In the genomic region with DNA sequence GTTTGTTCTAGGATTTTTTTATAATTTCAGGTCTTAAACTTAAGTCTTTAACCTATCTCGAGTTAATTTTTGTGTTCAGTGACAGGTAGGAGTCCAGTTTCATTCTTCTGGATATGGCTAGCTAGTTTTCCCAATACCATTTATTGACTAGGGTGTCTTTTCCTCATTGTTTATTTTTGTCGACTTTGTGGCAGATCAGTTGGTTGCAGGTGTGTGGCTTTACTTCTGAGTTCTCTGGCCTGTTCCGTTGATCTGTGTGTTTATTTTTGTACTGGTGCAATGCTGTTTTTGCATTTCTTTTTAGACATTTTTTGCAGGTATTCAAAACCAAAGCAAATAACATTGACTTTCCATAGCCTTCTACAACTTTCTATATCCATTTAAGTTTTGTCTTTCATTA, we compare ENCODE assay signal across 22 cellular contexts.
DNase-seq lines count a peak whose midpoint lies in the region; ATAC-seq, FAIRE-seq and TF ChIP-seq lines count a peak whose summit lies in the region.
"Had no signal": no experiment of that assay in that cellular context is flagged by ENCODE, and none has a peak within 500 bp of the region (broad histone marks: within the 10 kb centered on the region; RNA-seq: fewer than 3 reads in every experiment).

No MANE protein-coding gene starts in this region.

- H2AFZ ChIP-seq in HepG2 (ENCODE audit: low read length) = no peak overlapping the region

- no peaks in the 10 kb centered on the region for H4K20me1 ChIP-seq in HepG2 (ENCODE audit: insufficient read depth, low read length)
- H4K20me1 ChIP-seq: BLaER1 treated with 17β-estradiol and CSF1 and Interleukin-3, amounts not matched to agents 10 nM and 100 nM had no signal

- H3K4me2 ChIP-seq in HepG2 (ENCODE audit: low read depth, low read length) = no peak overlapping the region
- H3K4me2 ChIP-seq: A549; BLaER1 treated with 17β-estradiol and CSF1 and Interleukin-3, amounts not matched to agents 10 nM and 100 nM had no signal

- ATAC-seq in right lobe of liver = peak; percentile 44 to 65 (median 50)
- no peak for ATAC-seq in HepG2
- peak; percentile 65 for ATAC-seq in left lobe of liver
- ATAC-seq: A549; CD8-positive, alpha-beta T cell had no signal

- no peaks in the 10 kb centered on the region for H3K36me3 Mint-ChIP-seq in osteocyte (ENCODE audit: unreplicated experiment)
- H3K36me3 Mint-ChIP-seq: CD8-positive, alpha-beta T cell had no signal

- H3K4me1 Mint-ChIP-seq in osteocyte (ENCODE audit: unreplicated experiment) = peaks cover 2% of the 10 kb centered on the region
- H3K4me1 Mint-ChIP-seq: B cell had no signal

- H3K36me3 ChIP-seq in right lobe of liver (no peaks in the 10 kb centered on the region), HepG2 (replicated peaks in 1 of 2; ENCODE audit: control insufficient read depth in 1 of 2, insufficient read depth in 2 of 2, low read length in 2 of 2) (no peaks in the 10 kb centered on the region)
- H3K36me3 ChIP-seq: BLaER1 treated with 17β-estradiol and CSF1 and Interleukin-3, amounts not matched to agents 10 nM and 100 nM had no signal

- H3K4me3 ChIP-seq in right lobe of liver = no peak overlapping the region
- H3K4me3 ChIP-seq in HepG2 (replicated peaks in 1 of 3; ENCODE audit: insufficient read depth in 1 of 3, low read depth in 2 of 3, low read length in 3 of 3) = no peak overlapping the region
- H3K4me3 ChIP-seq: A549; BLaER1 treated with 17β-estradiol and CSF1 and Interleukin-3, amounts not matched to agents 10 nM and 100 nM had no signal

- POLR2A ChIA-PET in HepG2 (lab: Yijun Ruan, JAX) = no interaction called here

- H3K79me2 ChIP-seq in HepG2 (ENCODE audit: insufficient read depth, low read length) = no peaks in the 10 kb centered on the region

- no peak for FAIRE-seq in HepG2 (lab: Jason Lieb, UNC)
- FAIRE-seq: A549, D721Med, G401.6, GM12891, GM19239 had no signal

- no peak overlapping the region for H3K9ac ChIP-seq in HepG2 (ENCODE audit: insufficient read depth, low read depth, low read length)
- H3K9ac ChIP-seq: BLaER1 treated with 17β-estradiol and CSF1 and Interleukin-3, amounts not matched to agents 10 nM and 100 nM had no signal

- TF ChIP-seq RAD21 in HepG2 (CRISPR knock-in tag; IDR thresholded peaks at IDR 0.05) = no peak

- TF ChIP-seq POLR2A in right lobe of liver (IDR thresholded peaks at IDR 0.05) = no peak
- TF ChIP-seq POLR2A in HepG2 (IDR thresholded peaks at IDR 0.05; ENCODE audit: insufficient read depth in 1 of 2, low read depth in 2 of 2, low read length in 2 of 2) = no peak

- H3K27me3 ChIP-seq in right lobe of liver (no peaks in the 10 kb centered on the region), HepG2 (ENCODE audit: control insufficient read depth in 1 of 2, insufficient read depth in 2 of 2, low read length in 2 of 2) (no peaks in the 10 kb centered on the region; a peak in 1 of 5 replicates)
- H3K27me3 ChIP-seq: BLaER1 treated with 17β-estradiol and CSF1 and Interleukin-3, amounts not matched to agents 10 nM and 100 nM had no signal

- H3K4me1 ChIP-seq in right lobe of liver (peaks cover 0 to 24% (median 7%) of the 10 kb centered on the region in 4 donors), HepG2 (ENCODE audit: insufficient read depth, low read length) (no peaks in the 10 kb centered on the region)
- H3K4me1 ChIP-seq: A549; BLaER1 treated with 17β-estradiol and CSF1 and Interleukin-3, amounts not matched to agents 10 nM and 100 nM; Caco-2 had no signal

- H3K27ac Mint-ChIP-seq in osteocyte (ENCODE audit: unreplicated experiment) = no peak overlapping the region
- H3K27ac Mint-ChIP-seq: B cell; CD4-positive, alpha-beta T cell; CD8-positive, alpha-beta T cell had no signal

- DNase-seq in right lobe of liver (no peak), HepG2 (ENCODE audit: low spot score) (no peak), NCI-H526 treated with DMSO at 0.1 percent for 48 hours (lab: John Stamatoyannopoulos, UW) (peak; percentile 95), left lobe of liver (ENCODE audit: low spot score) (no peak), iPS-NIHi11 (ENCODE audit: low spot score) (no peak), osteocyte (ENCODE audit: extremely low spot score, unreplicated experiment) (no peak)
- DNase-seq: AML-193; Caco-2; Calu3; CD4-positive, alpha-beta T cell; CD8-positive, alpha-beta T cell; DMS79 treated with DMSO at 0.1 percent for 48 hours; GF-D8 had no signal

- no peak overlapping the region for H3K4me3 Mint-ChIP-seq in osteocyte (ENCODE audit: unreplicated experiment)
- H3K4me3 Mint-ChIP-seq: B cell; CD4-positive, alpha-beta T cell; CD8-positive, alpha-beta T cell had no signal

- intact Hi-C loops in right lobe of liver (cut with DNase I) = no loop called here
- intact Hi-C loops in HepG2 (cut with micrococcal nuclease; ENCODE audit: unreplicated experiment) = no loop called here

- H3K27ac ChIP-seq in right lobe of liver = no peak overlapping the region
- no peak overlapping the region for H3K27ac ChIP-seq in HepG2 (ENCODE audit: extremely low read length, insufficient read depth, low read length)
- H3K27ac ChIP-seq: 22Rv1; A549; BLaER1 treated with 17β-estradiol and CSF1 and Interleukin-3, amounts not matched to agents 10 nM and 100 nM; C4-2B had no signal

- TF ChIP-seq EP300 in HepG2 (IDR thresholded peaks at IDR 0.05; ENCODE audit: low read depth in 2 of 2, low read length in 2 of 2) = no peak
- no peak for TF ChIP-seq EP300 in HepG2 (CRISPR knock-in tag; IDR thresholded peaks at IDR 0.05; ENCODE audit: borderline replicate concordance)

- WGBS in right lobe of liver (ENCODE audit: insufficient coverage, low coverage, low lambda C conversion rate, missing lambda C conversion rate) = 16% methylated on average over 3 of the region's 3 CpGs
- WGBS in HepG2 (ENCODE audit: low lambda C conversion rate) = 4% methylated on average over 3 of the region's 3 CpGs

- TF ChIP-seq CTCF in right lobe of liver (IDR thresholded peaks at IDR 0.05) = no peak
- no peak for TF ChIP-seq CTCF in HepG2 (CRISPR knock-in tag; IDR thresholded peaks at IDR 0.05)
- TF ChIP-seq CTCF in osteocyte (IDR thresholded peaks at IDR 0.05) = no peak

- no TSS peak for BruUV-seq in HepG2 (replicated peaks; lab: Mats Ljungman, UMichigan)

- no peaks in the 10 kb centered on the region for H3K9me3 Mint-ChIP-seq in osteocyte (ENCODE audit: unreplicated experiment)
- H3K9me3 Mint-ChIP-seq: CD4-positive, alpha-beta T cell; CD8-positive, alpha-beta T cell had no signal

- H3K9me3 ChIP-seq in right lobe of liver (no peaks in the 10 kb centered on the region), HepG2 (ENCODE audit: low read length) (no peaks in the 10 kb centered on the region)
- H3K9me3 ChIP-seq: A549; BLaER1 treated with 17β-estradiol and CSF1 and Interleukin-3, amounts not matched to agents 10 nM and 100 nM; Caco-2 had no signal

- CTCF ChIA-PET in HepG2 (lab: Yijun Ruan, JAX; ENCODE audit: low intra/inter-chr PET ratio, low total read pairs) = no interaction called here

- in situ Hi-C loops in HepG2 (cut with HindIII; ENCODE audit: extremely low pct_ligation_motif_present, low pct_unique_long_range_greater_than_20kb) = no loop called here

- no peaks in the 10 kb centered on the region for H3K27me3 Mint-ChIP-seq in osteocyte (ENCODE audit: unreplicated experiment)

TF ChIP-seq in HepG2, 621 proteins besides CTCF, POLR2A, EP300 and RAD21:
- TF ChIP-seq ZSCAN21 (CRISPR knock-in tag; IDR thresholded peaks at IDR 0.05; ENCODE audit: borderline replicate concordance) = no peak
